Comparison of ENCODE assay signal across 1 cellular context in the genomic region with DNA sequence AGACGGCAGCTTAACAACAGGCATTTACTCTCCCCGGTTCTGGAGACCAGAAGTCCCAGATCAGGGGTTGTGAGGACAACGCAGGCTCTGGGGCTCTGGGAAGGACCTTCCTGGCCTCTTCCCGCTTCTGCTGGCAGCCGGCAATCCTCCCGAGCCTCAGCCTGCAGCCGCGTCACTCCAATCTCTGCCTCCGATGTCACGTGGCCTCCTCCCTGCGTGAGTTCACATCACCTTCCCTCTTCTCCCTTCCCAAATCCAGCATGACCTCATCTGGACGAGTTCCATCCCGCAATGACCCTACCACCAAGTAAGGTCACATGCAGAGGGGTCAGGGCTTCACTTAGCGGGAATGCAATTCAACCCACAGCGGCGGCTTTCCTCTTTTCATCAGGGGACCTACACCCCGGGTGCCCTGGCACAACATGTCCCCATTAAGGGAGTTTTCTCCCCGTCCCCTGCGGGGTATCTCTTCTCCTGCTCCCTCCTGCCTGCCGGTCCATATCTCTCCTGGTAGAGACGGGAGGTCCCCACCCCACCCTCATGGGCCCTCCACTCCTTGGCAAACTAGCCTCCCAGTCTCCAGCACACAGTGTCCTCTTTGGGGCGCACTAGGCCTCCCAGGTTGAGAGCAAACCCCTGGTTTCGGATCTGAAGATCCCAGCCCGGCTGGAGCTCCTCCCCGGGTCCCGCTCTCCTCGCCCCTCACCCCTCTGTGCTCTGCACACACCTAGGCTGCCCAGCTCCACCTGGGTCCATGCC.
TF ChIP-seq lines count a peak whose summit lies in the region.

No MANE protein-coding gene starts in this region.

TF ChIP-seq in H1, 55 proteins besides CTCF, POLR2A, EP300 and RAD21:
- TF ChIP-seq GTF2F1 (IDR thresholded peaks at IDR 0.05; ENCODE audit: borderline replicate concordance, low read depth, low read length) (no peak), POLR2AphosphoS5 (IDR thresholded peaks at IDR 0.05; ENCODE audit: low read depth, low read length) (no peak), HDAC6 (IDR thresholded peaks at IDR 0.05; ENCODE audit: low read depth, low read length) (no peak), KDM1A (IDR thresholded peaks at IDR 0.05; ENCODE audit: borderline replicate concordance, low read length) (no peak), TAF1 (IDR thresholded peaks at IDR 0.05; ENCODE audit: low read depth, low read length) (no peak), TEAD4 (IDR thresholded peaks at IDR 0.05; ENCODE audit: low read depth, low read length) (no peak), SP1 (IDR thresholded peaks at IDR 0.05; ENCODE audit: low read depth, low read length) (no peak), BCL11A (IDR thresholded peaks at IDR 0.05; ENCODE audit: low read depth in 2 of 2, low read length in 2 of 2) (no peak), PHF8 (conservative IDR thresholded peaks at IDR 0.05; ENCODE audit: low read depth, low read length) (no peak), SUZ12 (IDR thresholded peaks at IDR 0.05; ENCODE audit: low read length) (no peak), TCF12 (IDR thresholded peaks at IDR 0.05; ENCODE audit: low read depth, low read length) (no peak), CBX5 (IDR thresholded peaks at IDR 0.05; ENCODE audit: low read depth, low read length) (no peak), GABPA (IDR thresholded peaks at IDR 0.05; ENCODE audit: borderline replicate concordance, insufficient read depth, low read length) (no peak)
- TF ChIP-seq, protein P1, sequence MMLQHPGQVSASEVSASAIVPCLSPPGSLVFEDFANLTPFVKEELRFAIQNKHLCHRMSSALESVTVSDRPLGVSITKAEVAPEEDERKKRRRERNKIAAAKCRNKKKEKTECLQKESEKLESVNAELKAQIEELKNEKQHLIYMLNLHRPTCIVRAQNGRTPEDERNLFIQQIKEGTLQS (IDR thresholded peaks at IDR 0.05; ENCODE audit: insufficient read depth, low read depth, low read length), result no peak
- TF ChIP-seq, protein P2, sequence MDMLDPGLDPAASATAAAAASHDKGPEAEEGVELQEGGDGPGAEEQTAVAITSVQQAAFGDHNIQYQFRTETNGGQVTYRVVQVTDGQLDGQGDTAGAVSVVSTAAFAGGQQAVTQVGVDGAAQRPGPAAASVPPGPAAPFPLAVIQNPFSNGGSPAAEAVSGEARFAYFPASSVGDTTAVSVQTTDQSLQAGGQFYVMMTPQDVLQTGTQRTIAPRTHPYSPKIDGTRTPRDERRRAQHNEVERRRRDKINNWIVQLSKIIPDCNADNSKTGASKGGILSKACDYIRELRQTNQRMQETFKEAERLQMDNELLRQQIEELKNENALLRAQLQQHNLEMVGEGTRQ (IDR thresholded peaks at IDR 0.05; ENCODE audit: low read length), result no peak
